In the genomic region with DNA sequence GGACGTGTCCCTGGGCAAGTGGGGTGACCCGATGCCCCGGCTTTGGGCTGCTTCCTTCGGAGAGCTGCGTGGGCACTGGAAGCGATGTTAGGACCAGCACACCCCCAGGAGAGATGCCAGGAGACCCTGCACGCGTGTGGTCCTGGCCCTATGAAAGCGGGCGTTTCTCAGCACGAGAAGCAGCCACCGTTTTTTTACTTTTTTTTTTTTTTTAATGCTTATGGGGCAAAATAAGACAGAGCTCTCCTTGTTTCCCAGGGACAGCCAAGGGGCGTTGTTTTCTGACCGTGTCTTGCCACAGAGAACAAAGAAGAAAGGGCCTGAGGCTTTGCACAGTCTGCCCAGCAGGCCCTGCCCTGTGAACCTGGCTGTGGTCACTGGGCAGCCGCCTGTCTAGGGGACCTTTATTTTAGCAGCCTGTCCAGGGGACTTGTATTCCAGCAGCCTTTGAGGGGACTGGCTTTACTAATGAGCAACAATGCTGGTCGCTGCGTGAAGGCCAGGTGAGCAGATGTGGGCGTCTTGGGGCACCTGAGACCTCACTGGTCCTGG, we compare ENCODE assay signal across 8 cellular contexts. TPM values are rescaled to one million over a fixed set of nuclear protein-coding genes. Genes with fewer than 3 reads are reported as not detected.
A peak's percentile ranks its signal among the peaks of the same experiment; 100 is the strongest.
DNase-seq lines count a peak whose midpoint lies in the region; ATAC-seq and TF ChIP-seq lines count a peak whose summit lies in the region.

No MANE protein-coding gene starts in this region.

- no peak overlapping the region for H2AFZ ChIP-seq in OCI-LY1 (ENCODE audit: low read length)
- peak overlapping the region; percentile 24 for H2AFZ ChIP-seq in neuron (ENCODE audit: low read depth, low read length)

- no peak for ATAC-seq in HG03354 (IDR thresholded peaks at IDR 0.05; ENCODE audit: poor library complexity, severe bottlenecking, unreplicated experiment)

- peaks cover 0 to 1% (median 0%) of the 10 kb centered on the region in 5 donors for H3K9me3 Mint-ChIP-seq in CD8-positive, alpha-beta memory T cell
- H3K9me3 Mint-ChIP-seq in endodermal cell = no peaks in the 10 kb centered on the region

- POLR2A ChIA-PET in CD8-positive, alpha-beta memory T cell (lab: Charles Lee) = interaction anchor here (0.9 to 1.5 kb wide), 2 partner anchors 10 to 29 kb away, joined by 5 to 6 read pairs; a partner anchor contains a TSS

- H3K9me3 ChIP-seq in CD8-positive, alpha-beta memory T cell (ENCODE audit: low read length) = no peaks in the 10 kb centered on the region
- H3K9me3 ChIP-seq in OCI-LY1 (ENCODE audit: low read length) = no peaks in the 10 kb centered on the region
- H3K9me3 ChIP-seq in endodermal cell (ENCODE audit: control insufficient read depth, low read length) = no peaks in the 10 kb centered on the region
- H3K9me3 ChIP-seq in neuron (ENCODE audit: low read length) = no peaks in the 10 kb centered on the region

- H3K4me1 Mint-ChIP-seq in CD8-positive, alpha-beta memory T cell = peaks cover 8 to 25% (median 16%) of the 10 kb centered on the region in 3 donors
- H3K4me1 Mint-ChIP-seq in endodermal cell = peaks cover 6% of the 10 kb centered on the region

- DNase-seq in CD8-positive, alpha-beta memory T cell = peak in 1 of 5 donors; percentile 46
- DNase-seq in endodermal cell = no peak
- DNase-seq in D341Med (ENCODE audit: low spot score) = no peak
- DNase-seq in SHP77 treated with DMSO at 0.1 percent for 48 hours (lab: John Stamatoyannopoulos, UW) = no peak
- DNase-seq in MV-4-11 (lab: John Stamatoyannopoulos, UW) = no peak

- TF ChIP-seq CTCF in OCI-LY1 (IDR thresholded peaks at IDR 0.05; ENCODE audit: low read length) = no peak
- no peak for TF ChIP-seq CTCF in endodermal cell (conservative IDR thresholded peaks at IDR 0.05)

- CTCF ChIA-PET in CD8-positive, alpha-beta memory T cell (lab: Charles Lee) = no interaction called here

- H3K9me2 ChIP-seq in OCI-LY1 (ENCODE audit: low read depth, low read length) = no peaks in the 10 kb centered on the region

- H3K27me3 Mint-ChIP-seq in CD8-positive, alpha-beta memory T cell = no peaks in the 10 kb centered on the region
- peaks cover 3% of the 10 kb centered on the region for H3K27me3 Mint-ChIP-seq in endodermal cell (ENCODE audit: insufficient read depth)

- peaks cover 0 to 2% (median 0%) of the 10 kb centered on the region in 3 donors for H3K36me3 Mint-ChIP-seq in CD8-positive, alpha-beta memory T cell
- peaks cover 6% of the 10 kb centered on the region for H3K36me3 Mint-ChIP-seq in endodermal cell (ENCODE audit: low read depth)

- H4K20me1 ChIP-seq in OCI-LY1 (ENCODE audit: insufficient read depth, low read length) = no peaks in the 10 kb centered on the region

- no peaks in the 10 kb centered on the region for H3K27me3 ChIP-seq in CD8-positive, alpha-beta memory T cell (ENCODE audit: insufficient read depth, low read length, poor library complexity, severe bottlenecking)
- no peaks in the 10 kb centered on the region for H3K27me3 ChIP-seq in OCI-LY1 (ENCODE audit: insufficient read depth, low read length)
- H3K27me3 ChIP-seq in endodermal cell (ENCODE audit: control insufficient read depth, insufficient read depth, low read length, poor library complexity, severe bottlenecking) = no peaks in the 10 kb centered on the region
- H3K27me3 ChIP-seq in neuron (ENCODE audit: insufficient read depth, low read length) = no peaks in the 10 kb centered on the region

- H3K36me3 ChIP-seq in CD8-positive, alpha-beta memory T cell (ENCODE audit: insufficient read depth, low read length) = no peaks in the 10 kb centered on the region
- H3K36me3 ChIP-seq in OCI-LY1 (ENCODE audit: insufficient read depth, low read length) (peaks cover 12% of the 10 kb centered on the region), endodermal cell (ENCODE audit: control insufficient read depth, insufficient read depth, low read length) (peaks cover 4% of the 10 kb centered on the region), neuron (ENCODE audit: insufficient read depth, low read length) (peaks cover 13% of the 10 kb centered on the region)

- H3K27ac Mint-ChIP-seq in CD8-positive, alpha-beta memory T cell = peak overlapping the region in 5 of 8 donors; percentile 42 to 85 (median 54)
- H3K27ac Mint-ChIP-seq in endodermal cell = peak overlapping the region; percentile 75

- H3K4me3 Mint-ChIP-seq in CD8-positive, alpha-beta memory T cell = peak overlapping the region; percentile 77 to 92 (median 82)
- H3K4me3 Mint-ChIP-seq in endodermal cell = peak overlapping the region; percentile 74

- peak overlapping the region; percentile 27 for H3K27ac ChIP-seq in CD8-positive, alpha-beta memory T cell (ENCODE audit: low read depth, low read length)
- H3K27ac ChIP-seq in OCI-LY1 (ENCODE audit: low read depth, low read length, poor library complexity, severe bottlenecking) (no peak overlapping the region), endodermal cell (ENCODE audit: low read depth, low read length) (peak overlapping the region; percentile 65)

- no peak overlapping the region for H3K4me3 ChIP-seq in CD8-positive, alpha-beta memory T cell (ENCODE audit: low read length)
- H3K4me3 ChIP-seq in OCI-LY1 (ENCODE audit: low read depth, low read length, poor library complexity, severe bottlenecking) = peak overlapping the region; percentile 92
- peak overlapping the region; percentile 79 for H3K4me3 ChIP-seq in endodermal cell (ENCODE audit: low read length)
- peak overlapping the region; percentile 63 for H3K4me3 ChIP-seq in neuron (ENCODE audit: low read length)

- peaks cover 27% of the 10 kb centered on the region for H3K4me1 ChIP-seq in CD8-positive, alpha-beta memory T cell (ENCODE audit: insufficient read depth, low read length)
- peaks cover 36% of the 10 kb centered on the region for H3K4me1 ChIP-seq in OCI-LY1 (ENCODE audit: insufficient read depth, low read length, severe bottlenecking)
- H3K4me1 ChIP-seq in endodermal cell (ENCODE audit: control insufficient read depth, insufficient read depth, low read length) = peaks cover 12% of the 10 kb centered on the region
- peaks cover 31% of the 10 kb centered on the region for H3K4me1 ChIP-seq in neuron (ENCODE audit: insufficient read depth, low read length)

- 51 to 64% methylated on average over 18 of the region's 18 CpGs for WGBS in endodermal cell (ENCODE audit: insufficient coverage in 1 of 2, insufficient read length in 1 of 2), 2 experiments

- H3K4me2 ChIP-seq in OCI-LY1 (ENCODE audit: low read length) = peak overlapping the region; percentile 96

- no peaks in the 10 kb centered on the region for H3K79me2 ChIP-seq in OCI-LY1 (ENCODE audit: insufficient read depth, low read length)

- H3K9ac ChIP-seq in OCI-LY1 (ENCODE audit: low read length) (peak overlapping the region; percentile 75), endodermal cell (ENCODE audit: extremely low read depth, low read length, poor library complexity, severe bottlenecking) (peak overlapping the region; percentile 57)

- H3F3A ChIP-seq in OCI-LY1 (ENCODE audit: insufficient read depth, low read length) = 0 out of 2 replicates have a peak, but pooled peaks cover 4% of the 10 kb centered on the region

RNA-seq across cellular contexts. Expression of a gene that starts 1.0 kb away (rescaled TPM):
- total RNA-seq in CD8-positive, alpha-beta memory T cell = 10 to 100 TPM; 34.1 to 34.7 TPM
- polyA plus RNA-seq in CD8-positive, alpha-beta memory T cell = 4.9 TPM
- total RNA-seq in endodermal cell = 10 to 100 TPM; 24.8 to 37.6 TPM
- 13.3 TPM for polyA plus RNA-seq in endodermal cell (2013, experiment 1 of 2)
- polyA plus RNA-seq in endodermal cell (2013, experiment 2 of 2) = 12.0 TPM

RNA-seq across cellular contexts. Expression of a gene that starts 9.9 kb away (rescaled TPM):
- total RNA-seq in CD8-positive, alpha-beta memory T cell = 100 to 1,000 TPM; 246 to 255 TPM
- polyA plus RNA-seq in CD8-positive, alpha-beta memory T cell = 53.6 TPM
- 100 to 1,000 TPM in 1 of 2 donors, 10 to 100 TPM in 1; 99.4 to 105 TPM for total RNA-seq in endodermal cell
- polyA plus RNA-seq in endodermal cell (2013, experiment 1 of 2) = 71.3 TPM
- polyA plus RNA-seq in endodermal cell (2013, experiment 2 of 2) = 64.8 TPM

RNA-seq across cellular contexts. Expression of a gene that starts 29.3 kb away (rescaled TPM):
- total RNA-seq in CD8-positive, alpha-beta memory T cell = 100 to 1,000 TPM; 122 to 135 TPM
- polyA plus RNA-seq in CD8-positive, alpha-beta memory T cell = 36.7 TPM
- 100 to 1,000 TPM; 114 to 130 TPM for total RNA-seq in endodermal cell
- polyA plus RNA-seq in endodermal cell (2013, experiment 1 of 2) = 127 TPM
- polyA plus RNA-seq in endodermal cell (2013, experiment 2 of 2) = 107 TPM

RNA-seq across cellular contexts. Expression of a gene that starts 29.5 kb away (rescaled TPM):
- total RNA-seq in CD8-positive, alpha-beta memory T cell = 10 to 100 TPM; 16.3 to 19.7 TPM
- polyA plus RNA-seq in CD8-positive, alpha-beta memory T cell = 33.0 TPM
- 10 to 100 TPM; 41.2 to 47.8 TPM for total RNA-seq in endodermal cell
- polyA plus RNA-seq in endodermal cell (2013, experiment 1 of 2) = 51.0 TPM
- polyA plus RNA-seq in endodermal cell (2013, experiment 2 of 2) = 46.8 TPM

RNA-seq across cellular contexts. Expression of a gene that starts 46.5 kb away (rescaled TPM):
- 10 to 100 TPM; 68.6 to 70.7 TPM for total RNA-seq in CD8-positive, alpha-beta memory T cell
- polyA plus RNA-seq in CD8-positive, alpha-beta memory T cell = 22.2 TPM
- 10 to 100 TPM; 35.8 to 44.2 TPM for total RNA-seq in endodermal cell
- 25.5 TPM for polyA plus RNA-seq in endodermal cell (2013, experiment 1 of 2)
- 22.0 TPM for polyA plus RNA-seq in endodermal cell (2013, experiment 2 of 2)
